Comparison of ENCODE assay signal across 9 cellular contexts in genomic region chrX:139126493-139126892, GRCh38.
DNase-seq lines count a peak whose midpoint lies in the region; ATAC-seq, FAIRE-seq and TF ChIP-seq lines count a peak whose summit lies in the region.
"Had no signal": no experiment of that assay in that cellular context is flagged by ENCODE, and none has a peak within 500 bp of the region (broad histone marks: within the 10 kb centered on the region; RNA-seq: fewer than 3 reads in every experiment).

No MANE protein-coding gene starts in this region.

- H3K4me1 Mint-ChIP-seq in activated T-helper 2 cell treated with anti-CD3 and anti-CD28 coated beads, Interferon-gamma antibody, Interleukin-2, Interleukin-4, amounts not matched to agents 10 μg/mL and 5 μg/mL and 100 μg/mL, durations not matched to agents 14 hours and 24 hours and 36 hours (ENCODE audit: low read depth): no peaks in the 10 kb centered on the region
- peaks cover 35% of the 10 kb centered on the region for H3K4me1 Mint-ChIP-seq in neural crest cell
- H3K4me1 Mint-ChIP-seq in osteocyte (ENCODE audit: unreplicated experiment): no peaks in the 10 kb centered on the region

- no peaks in the 10 kb centered on the region for H3K9me3 ChIP-seq in uterus

- H3K9me3 Mint-ChIP-seq in activated T-helper 2 cell treated with anti-CD3 and anti-CD28 coated beads, Interferon-gamma antibody, Interleukin-2, Interleukin-4, amounts not matched to agents 10 μg/mL and 5 μg/mL and 100 μg/mL, durations not matched to agents 14 hours and 24 hours and 36 hours: no peaks in the 10 kb centered on the region
- H3K9me3 Mint-ChIP-seq in neural crest cell (peaks cover 9% of the 10 kb centered on the region), osteocyte (ENCODE audit: unreplicated experiment) (peaks cover 25% of the 10 kb centered on the region)

- no peaks in the 10 kb centered on the region for H3K36me3 ChIP-seq in uterus

- H3K27ac Mint-ChIP-seq in activated T-helper 2 cell treated with anti-CD3 and anti-CD28 coated beads, Interferon-gamma antibody, Interleukin-2, Interleukin-4, amounts not matched to agents 10 μg/mL and 5 μg/mL and 100 μg/mL, durations not matched to agents 14 hours and 24 hours and 36 hours: no peak overlapping the region
- H3K27ac Mint-ChIP-seq in neural crest cell (ENCODE audit: unreplicated experiment): no peak overlapping the region
- H3K27ac Mint-ChIP-seq in osteocyte (ENCODE audit: unreplicated experiment): no peak overlapping the region
- H3K27ac Mint-ChIP-seq: IgD-negative memory B cell had no signal

- intact Hi-C loops in activated T-helper 2 cell treated with anti-CD3 and anti-CD28 coated beads, Interferon-gamma antibody, Interleukin-2, Interleukin-4, amounts not matched to agents 10 μg/mL and 5 μg/mL and 100 μg/mL, durations not matched to agents 14 hours and 24 hours and 36 hours (cut with micrococcal nuclease): no loop called here
- intact Hi-C loops in uterus (cut with DNase I; ENCODE audit: low total_unique reads): no loop called here

- H3K27me3 Mint-ChIP-seq in activated T-helper 2 cell treated with anti-CD3 and anti-CD28 coated beads, Interferon-gamma antibody, Interleukin-2, Interleukin-4, amounts not matched to agents 10 μg/mL and 5 μg/mL and 100 μg/mL, durations not matched to agents 14 hours and 24 hours and 36 hours (ENCODE audit: low read depth): no peaks in the 10 kb centered on the region
- no peaks in the 10 kb centered on the region for H3K27me3 Mint-ChIP-seq in neural crest cell (ENCODE audit: low read depth)
- no peaks in the 10 kb centered on the region for H3K27me3 Mint-ChIP-seq in osteocyte (ENCODE audit: unreplicated experiment)

- H3K27ac ChIP-seq in uterus: no peak overlapping the region

- ATAC-seq in GM18870 (IDR thresholded peaks at IDR 0.05; ENCODE audit: unreplicated experiment): peak; percentile 84
- ATAC-seq in HG03439 (IDR thresholded peaks at IDR 0.05; ENCODE audit: unreplicated experiment): peak; percentile 83

- peaks cover 0 to 2% of the 10 kb centered on the region in 2 donors for H3K27me3 ChIP-seq in uterus

- no peak overlapping the region for H3K4me3 ChIP-seq in uterus

- no peaks in the 10 kb centered on the region for H3K4me1 ChIP-seq in uterus

- no peak for DNase-seq in D721Med (ENCODE audit: insufficient read length, low spot score)
- DNase-seq in activated T-helper 2 cell treated with anti-CD3 and anti-CD28 coated beads, Interferon-gamma antibody, Interleukin-2, Interleukin-4, amounts not matched to agents 10 μg/mL and 5 μg/mL and 100 μg/mL, durations not matched to agents 14 hours and 24 hours and 36 hours (ENCODE audit: low spot score): peak; percentile 6
- no peak for DNase-seq in neural crest cell (ENCODE audit: low read depth, low spot score)
- DNase-seq in activated CD4-positive, CD25-positive, alpha-beta regulatory T cell (lab: John Stamatoyannopoulos, UW): no peak
- DNase-seq in uterus: no peak
- DNase-seq in osteocyte (ENCODE audit: extremely low spot score, unreplicated experiment): no peak

- no peak overlapping the region for H3K4me3 Mint-ChIP-seq in activated T-helper 2 cell treated with anti-CD3 and anti-CD28 coated beads, Interferon-gamma antibody, Interleukin-2, Interleukin-4, amounts not matched to agents 10 μg/mL and 5 μg/mL and 100 μg/mL, durations not matched to agents 14 hours and 24 hours and 36 hours (ENCODE audit: low read depth)
- H3K4me3 Mint-ChIP-seq in neural crest cell (no peak overlapping the region), osteocyte (ENCODE audit: unreplicated experiment) (no peak overlapping the region)
- H3K4me3 Mint-ChIP-seq: IgD-negative memory B cell had no signal

- peak; percentile 23 for TF ChIP-seq CTCF in D721Med (IDR thresholded peaks at IDR 0.05; ENCODE audit: insufficient read depth, missing control alignments)
- peak; percentile 70 for TF ChIP-seq CTCF in neural crest cell (conservative IDR thresholded peaks at IDR 0.05)
- peak in 1 of 4 experiments; percentile 11 for TF ChIP-seq CTCF in uterus (IDR thresholded peaks at IDR 0.05)
- no peak for TF ChIP-seq CTCF in osteocyte (IDR thresholded peaks at IDR 0.05)

- FAIRE-seq in D721Med (lab: Jason Lieb, UNC): no peak

- TF ChIP-seq POLR2A in uterus (IDR thresholded peaks at IDR 0.05): no peak

- no peaks in the 10 kb centered on the region for H3K36me3 Mint-ChIP-seq in activated T-helper 2 cell treated with anti-CD3 and anti-CD28 coated beads, Interferon-gamma antibody, Interleukin-2, Interleukin-4, amounts not matched to agents 10 μg/mL and 5 μg/mL and 100 μg/mL, durations not matched to agents 14 hours and 24 hours and 36 hours (ENCODE audit: low read depth)
- peaks cover 11% of the 10 kb centered on the region for H3K36me3 Mint-ChIP-seq in neural crest cell (ENCODE audit: low read depth)
- no peaks in the 10 kb centered on the region for H3K36me3 Mint-ChIP-seq in osteocyte (ENCODE audit: unreplicated experiment)
- H3K36me3 Mint-ChIP-seq: IgD-negative memory B cell had no signal
